13 cellular contexts compared by ENCODE assay signal in genomic region chr6:75609639-75610590, GRCh38. TPM values are rescaled to one million over a fixed set of nuclear protein-coding genes. Genes with fewer than 3 reads are reported as not detected.
DNase-seq lines count a peak whose midpoint lies in the region; ATAC-seq and TF ChIP-seq lines count a peak whose summit lies in the region.
"Had no signal": no experiment of that assay in that cellular context is flagged by ENCODE, and none has a peak within 500 bp of the region (broad histone marks: within the 10 kb centered on the region; RNA-seq: fewer than 3 reads in every experiment).

No MANE protein-coding gene starts in this region.

- peaks cover 98% of the 10 kb centered on the region for H3K4me1 Mint-ChIP-seq in CD4-positive, alpha-beta T cell (ENCODE audit: low read depth)
- H3K4me1 Mint-ChIP-seq in MCF 10A (ENCODE audit: insufficient read depth, unreplicated experiment), result peaks cover 62% of the 10 kb centered on the region

- no peak for ATAC-seq in CD4-positive, alpha-beta T cell (ENCODE audit: poor library complexity)
- ATAC-seq in GM21825 (IDR thresholded peaks at IDR 0.05; ENCODE audit: unreplicated experiment), result no peak

- CTCF ChIA-PET in CD4-positive, alpha-beta T cell (lab: Charles Lee), result interaction anchor here (0.8 to 1.3 kb wide), 2 partner anchors 11 to 13 kb away, joined by 3 read pairs; no protein-coding TSS in a partner anchor
- CTCF ChIA-PET in MCF 10A (lab: Yijun Ruan, JAX), result interaction anchor here (0.6 to 0.8 kb wide), 2 partner anchors 9 to 16 kb away, joined by 3 read pairs; no protein-coding TSS in a partner anchor

- no peaks in the 10 kb centered on the region for H3K27me3 Mint-ChIP-seq in CD4-positive, alpha-beta T cell
- H3K27me3 Mint-ChIP-seq in MCF 10A (ENCODE audit: insufficient read depth, unreplicated experiment), result no peaks in the 10 kb centered on the region

- peak overlapping the region; percentile 81 for H3K27ac Mint-ChIP-seq in CD4-positive, alpha-beta T cell
- peak overlapping the region; percentile 25 for H3K27ac Mint-ChIP-seq in MCF 10A (ENCODE audit: low read depth, unreplicated experiment)

- H3K9me3 ChIP-seq in CD4-positive, alpha-beta T cell (ENCODE audit: control insufficient read depth, low read length), result no peaks in the 10 kb centered on the region
- H3K9me3 ChIP-seq in HUES64 (ENCODE audit: insufficient read depth, low read depth, low read length) (no peaks in the 10 kb centered on the region), muscle layer of duodenum (ENCODE audit: control insufficient read depth in 1 of 2, low read length in 2 of 2) (no peaks in the 10 kb centered on the region)

- 81% methylated on average over 4 of the region's 6 CpGs for WGBS in HUES64

- H3K36me3 Mint-ChIP-seq in CD4-positive, alpha-beta T cell (ENCODE audit: low read depth), result peaks cover 5% of the 10 kb centered on the region
- no peaks in the 10 kb centered on the region for H3K36me3 Mint-ChIP-seq in MCF 10A (ENCODE audit: insufficient read depth, unreplicated experiment)

- BruUV-seq in MCF 10A (replicated peaks; lab: Mats Ljungman, UMichigan), result no TSS peak

- intact Hi-C loops in CD4-positive, alpha-beta T cell (cut with DNase I, micrococcal nuclease), result no loop called here
- intact Hi-C loops in MCF 10A (cut with micrococcal nuclease), result no loop called here

- H3K4me1 ChIP-seq in HUES64 (ENCODE audit: insufficient read depth, low read length), result peaks cover 36% of the 10 kb centered on the region
- peaks cover 24 to 76% of the 10 kb centered on the region in 2 donors for H3K4me1 ChIP-seq in muscle layer of duodenum (ENCODE audit: control insufficient read depth in 1 of 2, insufficient read depth in 2 of 2, low read length in 2 of 2)

- DNase-seq in CD4-positive, alpha-beta T cell, result no peak
- DNase-seq in MCF 10A (ENCODE audit: unreplicated experiment) (peak; percentile 30), inferior parietal cortex (ENCODE audit: extremely low spot score) (no peak), activated gamma-delta T cell treated with Interleukin-2 at 50 U/mL for 16 hours (no peak), NCI-H2029 (lab: John Stamatoyannopoulos, UW) (no peak)
- DNase-seq: amniotic stem cell; COR-L47; NCI-H2081; RPMI8226; stimulated activated CD8-positive, alpha-beta memory T cell treated with anti-CD3 and anti-CD28 coated beads, Interleukin-4, amount 100 ng/mL, for 48 hours had no signal

- no peak overlapping the region for H3K27ac ChIP-seq in CD4-positive, alpha-beta T cell (ENCODE audit: low read depth, low read length)
- H3K27ac ChIP-seq in HUES64 (ENCODE audit: low read depth, low read length), result peak overlapping the region; percentile 4; the same call in 1 of the 2 replicates
- peak overlapping the region; percentile 13 for H3K27ac ChIP-seq in muscle layer of duodenum (ENCODE audit: low read length)

- H3K4me3 ChIP-seq in HUES64 (ENCODE audit: low read length), result no peak overlapping the region
- H3K4me3 ChIP-seq in muscle layer of duodenum (ENCODE audit: low read depth in 1 of 2, low read length in 2 of 2), result no peak overlapping the region

- H3K36me3 ChIP-seq in HUES64 (ENCODE audit: insufficient read depth, low read length) (0 out of 2 replicates have a peak, but pooled peaks cover 2% of the 10 kb centered on the region), muscle layer of duodenum (ENCODE audit: control insufficient read depth in 1 of 2, insufficient read depth in 2 of 2, low read length in 2 of 2) (no peaks in the 10 kb centered on the region)

- no peaks in the 10 kb centered on the region for H3K27me3 ChIP-seq in CD4-positive, alpha-beta T cell (ENCODE audit: control insufficient read depth, insufficient read depth, low read length)
- no peaks in the 10 kb centered on the region for H3K27me3 ChIP-seq in HUES64 (ENCODE audit: insufficient read depth, low read length)
- no peaks in the 10 kb centered on the region for H3K27me3 ChIP-seq in muscle layer of duodenum (ENCODE audit: low read depth, low read length)

- POLR2A ChIA-PET in CD4-positive, alpha-beta T cell (lab: Charles Lee), result interaction anchor here (1.3 to 4.3 kb wide), 2 partner anchors 7 to 11 kb away, joined by 3 to 32 read pairs; partner anchors contain the start of gene SENP6
- POLR2A ChIA-PET in MCF 10A (lab: Yijun Ruan, JAX), result interaction anchor here (1.1 to 2.9 kb wide), 2 partner anchors 8 to 138 kb away, joined by 3 to 22 read pairs; partner anchors contain the start of gene SENP6

- no peaks in the 10 kb centered on the region for H3K9me3 Mint-ChIP-seq in CD4-positive, alpha-beta T cell
- H3K9me3 Mint-ChIP-seq in MCF 10A (ENCODE audit: unreplicated experiment), result no peaks in the 10 kb centered on the region

- no peak for TF ChIP-seq CTCF in CD4-positive, alpha-beta T cell (IDR thresholded peaks at IDR 0.05)
- TF ChIP-seq CTCF in MCF 10A (IDR thresholded peaks at IDR 0.05; ENCODE audit: unreplicated experiment), result no peak

- H3K9ac ChIP-seq in HUES64 (ENCODE audit: low read depth, low read length), result no peak overlapping the region

- no peak overlapping the region for H3K4me3 Mint-ChIP-seq in CD4-positive, alpha-beta T cell
- no peak overlapping the region for H3K4me3 Mint-ChIP-seq in MCF 10A (ENCODE audit: unreplicated experiment)

RNA-seq across cellular contexts. Expression of gene SENP6, which starts 8.2 kb away (rescaled TPM):
- total RNA-seq in CD4-positive, alpha-beta T cell, result 10 to 100 TPM; 82.0 to 94.8 TPM
- polyA plus RNA-seq in HUES64 (2013, experiment 1 of 2), result 70.5 TPM
- polyA plus RNA-seq in HUES64 (2013, experiment 2 of 2), result 74.7 TPM
- 101 TPM in 2 replicates for total RNA-seq in MCF 10A (2022)
